30 cellular contexts compared by ENCODE assay signal in genomic region chr13:109723046-109723445, GRCh38.
"Had no signal": no experiment of that assay in that cellular context is flagged by ENCODE, and none has a peak within 500 bp of the region (broad histone marks: within the 10 kb centered on the region; RNA-seq: fewer than 3 reads in every experiment).

No MANE protein-coding gene starts in this region.

- H3K4me1 Mint-ChIP-seq: activated CD4-positive, alpha-beta memory T cell treated with anti-CD3 and anti-CD28 coated beads, Interleukin-2, amount 10 ng/mL, durations not matched to agents 7 days and 5 days; activated CD4-positive, alpha-beta T cell treated with anti-CD3 and anti-CD28 coated beads for 36 hours; activated CD4-positive, alpha-beta T cell treated with anti-CD3 and anti-CD28 coated beads, Interleukin-2, amount 10 ng/mL, durations not matched to agents 24 days and 14 days; activated T-helper 17 cell treated with anti-CD3 and anti-CD28 coated beads, Interleukin-2, amount 50 U/mL, for 72 hours; central memory CD8-positive, alpha-beta T cell had no signal

- DNase-seq: activated CD4-positive, alpha-beta memory T cell treated with anti-CD3 and anti-CD28 coated beads, Interleukin-2, amount 10 ng/mL, durations not matched to agents 7 days and 5 days; activated CD4-positive, alpha-beta T cell treated with anti-CD3 and anti-CD28 coated beads for 36 hours; activated CD4-positive, alpha-beta T cell treated with anti-CD3 and anti-CD28 coated beads, Interleukin-2, amount 10 ng/mL, durations not matched to agents 24 days and 14 days; activated CD4-positive, CD25-positive, alpha-beta regulatory T cell; activated CD4-positive, CD25-positive, alpha-beta regulatory T cell treated with anti-CD3 and anti-CD28 coated beads, Interleukin-2, amount 50 U/mL, for 72 hours; activated CD8-positive, alpha-beta memory T cell treated with anti-CD3 and anti-CD28 coated beads, Interleukin-2, amount 50 U/mL, for 48 hours; activated effector memory CD4-positive, alpha-beta T cell treated with Interleukin-2 at 50 U/mL for 16 hours; activated gamma-delta T cell treated with Interleukin-2 at 50 U/mL for 16 hours; activated naive CD4-positive, alpha-beta T cell treated with anti-CD3 and anti-CD28 coated beads, Interleukin-2, amount 50 U/mL, for 16 hours; activated naive CD4-positive, alpha-beta T cell treated with Interleukin-2 at 50 U/mL for 16 hours; activated T-cell treated with anti-CD3 and anti-CD28 coated beads for 4 hours; activated T-cell treated with anti-CD3 and anti-CD28 coated beads, Interleukin-2, amount 50 U/mL, for 4 hours; amniotic stem cell; anterior cingulate cortex; brain microvascular endothelial cell; dorsolateral prefrontal cortex; effector memory CD4-positive, alpha-beta T cell; erythroblast; foreskin keratinocyte; gastrocnemius medialis; heart right ventricle; T-helper 2 cell had no signal

- H3K27me3 ChIP-seq: brain microvascular endothelial cell, dorsolateral prefrontal cortex, foreskin keratinocyte had no signal

- H3K9me3 Mint-ChIP-seq: activated CD4-positive, alpha-beta memory T cell treated with anti-CD3 and anti-CD28 coated beads, Interleukin-2, amount 10 ng/mL, durations not matched to agents 7 days and 5 days; activated CD4-positive, alpha-beta T cell treated with anti-CD3 and anti-CD28 coated beads, Interleukin-2, amount 10 ng/mL, durations not matched to agents 24 days and 14 days; activated T-cell treated with anti-CD3 and anti-CD28 coated beads, Interleukin-2, amount 50 U/mL, for 4 hours; activated T-helper 17 cell treated with anti-CD3 and anti-CD28 coated beads, Interleukin-2, amount 50 U/mL, for 72 hours; dendritic cell treated with granulocyte-macrophage colony-stimulating factor and Interleukin-4, amounts not matched to agents 40 ng/mL and 50 ng/mL, for 4 days had no signal

- H3K9me3 ChIP-seq: esophagus muscularis mucosa, gastrocnemius medialis, heart right ventricle had no signal

- H3K36me3 Mint-ChIP-seq: activated naive CD8-positive, alpha-beta T cell had no signal

- H3K27ac Mint-ChIP-seq: activated CD4-positive, alpha-beta memory T cell treated with anti-CD3 and anti-CD28 coated beads, Interleukin-2, amount 10 ng/mL, durations not matched to agents 7 days and 5 days; activated CD4-positive, alpha-beta T cell treated with anti-CD3 and anti-CD28 coated beads for 36 hours; activated CD4-positive, alpha-beta T cell treated with anti-CD3 and anti-CD28 coated beads, Interleukin-2, amount 10 ng/mL, durations not matched to agents 24 days and 14 days; activated naive CD8-positive, alpha-beta T cell; activated T-helper 17 cell treated with anti-CD3 and anti-CD28 coated beads, Interleukin-2, amount 50 U/mL, for 72 hours; dendritic cell treated with granulocyte-macrophage colony-stimulating factor and Interleukin-4, amounts not matched to agents 40 ng/mL and 50 ng/mL, for 4 days had no signal

- H3K36me3 ChIP-seq: brain microvascular endothelial cell, esophagus muscularis mucosa, gastrocnemius medialis, heart right ventricle had no signal

- FAIRE-seq: astrocyte, bronchial epithelial cell had no signal

- H3K4me3 Mint-ChIP-seq: activated CD4-positive, alpha-beta memory T cell treated with anti-CD3 and anti-CD28 coated beads, Interleukin-2, amount 10 ng/mL, durations not matched to agents 7 days and 5 days; activated CD4-positive, alpha-beta T cell treated with anti-CD3 and anti-CD28 coated beads for 36 hours; activated CD4-positive, alpha-beta T cell treated with anti-CD3 and anti-CD28 coated beads, Interleukin-2, amount 10 ng/mL, durations not matched to agents 24 days and 14 days; activated naive CD8-positive, alpha-beta T cell; activated T-cell treated with anti-CD3 and anti-CD28 coated beads, Interleukin-2, amount 50 U/mL, for 4 hours; activated T-helper 17 cell treated with anti-CD3 and anti-CD28 coated beads, Interleukin-2, amount 50 U/mL, for 72 hours; central memory CD8-positive, alpha-beta T cell; dendritic cell treated with granulocyte-macrophage colony-stimulating factor and Interleukin-4, amounts not matched to agents 40 ng/mL and 50 ng/mL, for 4 days had no signal

- ATAC-seq: activated CD4-positive, alpha-beta T cell treated with anti-CD3 and anti-CD28 coated beads for 36 hours; activated T-cell treated with anti-CD3 and anti-CD28 coated beads, Interleukin-2, amount 50 U/mL, for 4 hours; activated T-helper 17 cell treated with anti-CD3 and anti-CD28 coated beads, Interleukin-2, amount 50 U/mL, for 72 hours; foreskin keratinocyte; gastrocnemius medialis; heart right ventricle had no signal

- H3K4me1 ChIP-seq: esophagus muscularis mucosa, foreskin keratinocyte, gastrocnemius medialis, heart right ventricle had no signal

- H3K27ac ChIP-seq: brain microvascular endothelial cell, coronary artery, dorsolateral prefrontal cortex, esophagus muscularis mucosa, foreskin keratinocyte, gastrocnemius medialis, heart right ventricle had no signal

- H3K27me3 Mint-ChIP-seq: activated naive CD8-positive, alpha-beta T cell; central memory CD8-positive, alpha-beta T cell had no signal

- H3K4me3 ChIP-seq: coronary artery, dorsolateral prefrontal cortex, esophagus muscularis mucosa, gastrocnemius medialis, heart right ventricle had no signal
